In the genomic region with DNA sequence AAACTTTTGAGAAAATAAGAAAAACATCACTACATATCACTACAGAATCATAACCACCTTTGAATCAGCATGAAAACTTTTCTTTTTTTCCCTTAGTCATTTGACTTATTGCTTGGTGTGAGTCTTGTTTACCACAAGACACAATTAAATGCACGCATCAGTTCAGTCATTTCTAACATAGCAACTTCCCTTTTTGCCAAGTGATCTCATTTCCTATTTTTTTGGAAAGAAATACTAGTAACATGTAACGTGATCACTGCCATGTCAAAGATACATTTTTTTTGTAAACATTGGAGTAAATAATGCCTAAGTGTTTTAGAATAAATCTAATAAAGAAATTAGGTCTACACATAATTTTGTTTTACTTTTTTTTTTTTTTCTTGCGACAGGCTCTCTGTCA, we compare ENCODE assay signal across 8 cellular contexts. TPM values are rescaled to one million over a fixed set of nuclear protein-coding genes. Genes with fewer than 3 reads are reported as not detected.
A peak's percentile ranks its signal among the peaks of the same experiment; 100 is the strongest.
DNase-seq lines count a peak whose midpoint lies in the region; ATAC-seq and TF ChIP-seq lines count a peak whose summit lies in the region.

No MANE protein-coding gene starts in this region.

- H3K4me3 ChIP-seq in vagina = no peak overlapping the region
- no peak overlapping the region for H3K4me3 ChIP-seq in H7 (ENCODE audit: insufficient read depth, low read depth, low read length)

- no peaks in the 10 kb centered on the region for H3K27me3 ChIP-seq in vagina
- no peaks in the 10 kb centered on the region for H3K27me3 ChIP-seq in H7 (ENCODE audit: control insufficient read depth, insufficient read depth, low read length)

- no peak overlapping the region for H3K27ac ChIP-seq in vagina

- no peak for TF ChIP-seq POLR2A in vagina (IDR thresholded peaks at IDR 0.05)

- intact Hi-C loops in vagina (cut with DNase I) = no loop called here

- peaks cover 18% of the 10 kb centered on the region for H3K4me1 ChIP-seq in vagina

- H3K36me3 ChIP-seq in vagina = no peaks in the 10 kb centered on the region
- no peaks in the 10 kb centered on the region for H3K36me3 ChIP-seq in H7 (replicated peaks; ENCODE audit: control insufficient read depth, insufficient read depth, low read length)

- TF ChIP-seq CTCF in vagina (IDR thresholded peaks at IDR 0.05) = no peak

- ATAC-seq in GM21381 (IDR thresholded peaks at IDR 0.05; ENCODE audit: unreplicated experiment) = peak; percentile 79
- ATAC-seq in HG03439 (IDR thresholded peaks at IDR 0.05; ENCODE audit: unreplicated experiment) = peak; percentile 81

- peak; percentile 61 for DNase-seq in EL
- peak; percentile 30 for DNase-seq in dedifferentiated amniotic fluid mesenchymal stem cell (ENCODE audit: extremely low spot score)
- DNase-seq in vagina (ENCODE audit: extremely low spot score in 2 of 2) = no peak
- no peak for DNase-seq in activated CD4-positive, CD25-positive, alpha-beta regulatory T cell treated with anti-CD3 and anti-CD28 coated beads, Interleukin-2, amount 50 U/mL, for 72 hours
- DNase-seq in activated effector memory CD4-positive, alpha-beta T cell treated with Interleukin-2 at 50 U/mL for 16 hours = no peak
- DNase-seq in H7 = no peak

- no peaks in the 10 kb centered on the region for H3K9me3 ChIP-seq in vagina

RNA-seq across cellular contexts. Expression of a gene that starts 5.1 kb away (rescaled TPM):
- total RNA-seq in vagina = 0.49 TPM
- total RNA-seq in H7 (2014; rRNA removed; shearing (Covaris generic)) = not detected in 2 replicates

Comparison
In these comparisons a context has a peak if more than half of its experiments do, and no peak if none do; other contexts are left out.
1. DNase-seq: peak in EL (single experiment) and dedifferentiated amniotic fluid mesenchymal stem cell (single experiment); none in vagina (0 of 2), activated CD4-positive, CD25-positive, alpha-beta regulatory T cell treated with anti-CD3 and anti-CD28 coated beads, Interleukin-2, amount 50 U/mL, for 72 hours (single experiment), activated effector memory CD4-positive, alpha-beta T cell treated with Interleukin-2 at 50 U/mL for 16 hours (single experiment) and H7 (single experiment).